Comparison of ENCODE assay signal across 2 cellular contexts in the genomic region with DNA sequence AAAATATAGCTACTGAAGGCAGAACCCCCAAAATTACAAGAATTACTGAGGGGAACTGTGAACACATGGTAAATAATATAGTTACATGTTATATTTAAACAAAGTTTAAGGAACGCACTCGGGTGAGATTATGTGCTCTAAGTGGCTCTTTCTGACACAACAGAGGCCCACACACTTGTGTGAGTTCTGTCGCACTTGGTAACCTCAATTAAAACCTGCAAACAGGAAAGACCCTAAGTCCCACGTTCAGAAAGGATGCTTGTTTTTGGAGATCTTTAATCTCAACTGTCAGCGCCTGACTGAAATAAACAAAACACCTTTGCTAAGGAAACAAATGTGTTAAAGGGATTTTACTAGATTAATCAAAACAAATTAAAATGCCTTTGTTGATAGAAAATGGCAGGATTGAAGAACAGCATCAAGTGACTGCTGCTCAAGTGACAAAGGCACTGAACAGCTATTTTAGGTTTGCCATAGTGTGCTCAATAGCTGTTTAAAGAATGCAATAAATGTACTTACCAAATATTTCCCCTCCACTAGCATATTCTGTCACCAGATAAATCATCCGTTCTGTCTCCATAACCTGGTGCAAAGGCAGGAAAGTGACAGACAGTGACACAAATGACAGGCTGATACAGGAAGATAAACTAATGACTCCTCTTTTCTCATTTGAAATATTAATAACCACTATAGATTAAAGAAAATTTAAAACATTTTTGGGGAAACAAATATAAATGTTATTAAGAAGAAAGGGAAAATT.
TF ChIP-seq lines count a peak whose summit lies in the region.

No MANE protein-coding gene starts in this region.

TF ChIP-seq in HEK293T, 16 proteins besides CTCF, POLR2A, EP300 and RAD21 (continued from another document):
- no peak for TF ChIP-seq FOXM1 (IDR thresholded peaks at IDR 0.05; ENCODE audit: borderline replicate concordance)
- TF ChIP-seq ARNT (IDR thresholded peaks at IDR 0.05) = no peak
- no peak for TF ChIP-seq BHLHE40 (IDR thresholded peaks at IDR 0.05; ENCODE audit: borderline replicate concordance)

TF ChIP-seq in K562, 482 proteins besides CTCF, POLR2A, EP300 and RAD21 (continued from another document):
- TF ChIP-seq ZNF12 (CRISPR knock-in tag; IDR thresholded peaks at IDR 0.05) (no peak), ZNF79 (CRISPR knock-in tag; IDR thresholded peaks at IDR 0.05; ENCODE audit: low read depth) (no peak), SRSF7 (optimal IDR thresholded peaks at IDR 0.05; ENCODE audit: low read depth, low read length) (no peak), ASH1L (IDR thresholded peaks at IDR 0.05; ENCODE audit: borderline replicate concordance, low read depth, partially characterized antibody) (no peak), JUN (IDR thresholded peaks at IDR 0.05; ENCODE audit: borderline replicate concordance, low read depth, low read length) (no peak), JUN (CRISPR knock-in tag; IDR thresholded peaks at IDR 0.05; ENCODE audit: borderline replicate concordance) (no peak), ZC3H8 (IDR thresholded peaks at IDR 0.05) (no peak), RNF2 (IDR thresholded peaks at IDR 0.05) (no peak), CBX1 (IDR thresholded peaks at IDR 0.05; ENCODE audit: low read depth) (no peak), POLR2AphosphoS2 (IDR thresholded peaks at IDR 0.05; ENCODE audit: low read length) (no peak), NCOR1 (IDR thresholded peaks at IDR 0.05) (no peak), KLF16 (IDR thresholded peaks at IDR 0.05) (no peak), HEY1 (CRISPR knock-in tag; IDR thresholded peaks at IDR 0.05; ENCODE audit: borderline replicate concordance) (no peak), BRD9 (IDR thresholded peaks at IDR 0.05; ENCODE audit: low read depth, partially characterized antibody) (no peak)
- TF ChIP-seq, protein P1, sequence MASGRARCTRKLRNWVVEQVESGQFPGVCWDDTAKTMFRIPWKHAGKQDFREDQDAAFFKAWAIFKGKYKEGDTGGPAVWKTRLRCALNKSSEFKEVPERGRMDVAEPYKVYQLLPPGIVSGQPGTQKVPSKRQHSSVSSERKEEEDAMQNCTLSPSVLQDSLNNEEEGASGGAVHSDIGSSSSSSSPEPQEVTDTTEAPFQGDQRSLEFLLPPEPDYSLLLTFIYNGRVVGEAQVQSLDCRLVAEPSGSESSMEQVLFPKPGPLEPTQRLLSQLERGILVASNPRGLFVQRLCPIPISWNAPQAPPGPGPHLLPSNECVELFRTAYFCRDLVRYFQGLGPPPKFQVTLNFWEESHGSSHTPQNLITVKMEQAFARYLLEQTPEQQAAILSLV (tag; IDR thresholded peaks at IDR 0.05) = no peak
- TF ChIP-seq, protein P2, sequence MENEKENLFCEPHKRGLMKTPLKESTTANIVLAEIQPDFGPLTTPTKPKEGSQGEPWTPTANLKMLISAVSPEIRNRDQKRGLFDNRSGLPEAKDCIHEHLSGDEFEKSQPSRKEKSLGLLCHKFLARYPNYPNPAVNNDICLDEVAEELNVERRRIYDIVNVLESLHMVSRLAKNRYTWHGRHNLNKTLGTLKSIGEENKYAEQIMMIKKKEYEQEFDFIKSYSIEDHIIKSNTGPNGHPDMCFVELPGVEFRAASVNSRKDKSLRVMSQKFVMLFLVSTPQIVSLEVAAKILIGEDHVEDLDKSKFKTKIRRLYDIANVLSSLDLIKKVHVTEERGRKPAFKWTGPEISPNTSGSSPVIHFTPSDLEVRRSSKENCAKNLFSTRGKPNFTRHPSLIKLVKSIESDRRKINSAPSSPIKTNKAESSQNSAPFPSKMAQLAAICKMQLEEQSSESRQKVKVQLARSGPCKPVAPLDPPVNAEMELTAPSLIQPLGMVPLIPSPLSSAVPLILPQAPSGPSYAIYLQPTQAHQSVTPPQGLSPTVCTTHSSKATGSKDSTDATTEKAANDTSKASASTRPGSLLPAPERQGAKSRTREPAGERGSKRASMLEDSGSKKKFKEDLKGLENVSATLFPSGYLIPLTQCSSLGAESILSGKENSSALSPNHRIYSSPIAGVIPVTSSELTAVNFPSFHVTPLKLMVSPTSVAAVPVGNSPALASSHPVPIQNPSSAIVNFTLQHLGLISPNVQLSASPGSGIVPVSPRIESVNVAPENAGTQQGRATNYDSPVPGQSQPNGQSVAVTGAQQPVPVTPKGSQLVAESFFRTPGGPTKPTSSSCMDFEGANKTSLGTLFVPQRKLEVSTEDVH (IDR thresholded peaks at IDR 0.05; ENCODE audit: low read depth, partially characterized antibody) = no peak
- TF ChIP-seq, protein P3, sequence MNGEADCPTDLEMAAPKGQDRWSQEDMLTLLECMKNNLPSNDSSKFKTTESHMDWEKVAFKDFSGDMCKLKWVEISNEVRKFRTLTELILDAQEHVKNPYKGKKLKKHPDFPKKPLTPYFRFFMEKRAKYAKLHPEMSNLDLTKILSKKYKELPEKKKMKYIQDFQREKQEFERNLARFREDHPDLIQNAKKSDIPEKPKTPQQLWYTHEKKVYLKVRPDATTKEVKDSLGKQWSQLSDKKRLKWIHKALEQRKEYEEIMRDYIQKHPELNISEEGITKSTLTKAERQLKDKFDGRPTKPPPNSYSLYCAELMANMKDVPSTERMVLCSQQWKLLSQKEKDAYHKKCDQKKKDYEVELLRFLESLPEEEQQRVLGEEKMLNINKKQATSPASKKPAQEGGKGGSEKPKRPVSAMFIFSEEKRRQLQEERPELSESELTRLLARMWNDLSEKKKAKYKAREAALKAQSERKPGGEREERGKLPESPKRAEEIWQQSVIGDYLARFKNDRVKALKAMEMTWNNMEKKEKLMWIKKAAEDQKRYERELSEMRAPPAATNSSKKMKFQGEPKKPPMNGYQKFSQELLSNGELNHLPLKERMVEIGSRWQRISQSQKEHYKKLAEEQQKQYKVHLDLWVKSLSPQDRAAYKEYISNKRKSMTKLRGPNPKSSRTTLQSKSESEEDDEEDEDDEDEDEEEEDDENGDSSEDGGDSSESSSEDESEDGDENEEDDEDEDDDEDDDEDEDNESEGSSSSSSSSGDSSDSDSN (IDR thresholded peaks at IDR 0.05; ENCODE audit: borderline replicate concordance in 1 of 2, low read depth in 2 of 2, low read length in 2 of 2) = no peak
- TF ChIP-seq, protein P4, sequence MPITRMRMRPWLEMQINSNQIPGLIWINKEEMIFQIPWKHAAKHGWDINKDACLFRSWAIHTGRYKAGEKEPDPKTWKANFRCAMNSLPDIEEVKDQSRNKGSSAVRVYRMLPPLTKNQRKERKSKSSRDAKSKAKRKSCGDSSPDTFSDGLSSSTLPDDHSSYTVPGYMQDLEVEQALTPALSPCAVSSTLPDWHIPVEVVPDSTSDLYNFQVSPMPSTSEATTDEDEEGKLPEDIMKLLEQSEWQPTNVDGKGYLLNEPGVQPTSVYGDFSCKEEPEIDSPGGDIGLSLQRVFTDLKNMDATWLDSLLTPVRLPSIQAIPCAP (CRISPR knock-in tag; IDR thresholded peaks at IDR 0.05; ENCODE audit: borderline replicate concordance) = no peak
- TF ChIP-seq, protein P5, sequence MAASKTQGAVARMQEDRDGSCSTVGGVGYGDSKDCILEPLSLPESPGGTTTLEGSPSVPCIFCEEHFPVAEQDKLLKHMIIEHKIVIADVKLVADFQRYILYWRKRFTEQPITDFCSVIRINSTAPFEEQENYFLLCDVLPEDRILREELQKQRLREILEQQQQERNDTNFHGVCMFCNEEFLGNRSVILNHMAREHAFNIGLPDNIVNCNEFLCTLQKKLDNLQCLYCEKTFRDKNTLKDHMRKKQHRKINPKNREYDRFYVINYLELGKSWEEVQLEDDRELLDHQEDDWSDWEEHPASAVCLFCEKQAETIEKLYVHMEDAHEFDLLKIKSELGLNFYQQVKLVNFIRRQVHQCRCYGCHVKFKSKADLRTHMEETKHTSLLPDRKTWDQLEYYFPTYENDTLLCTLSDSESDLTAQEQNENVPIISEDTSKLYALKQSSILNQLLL (CRISPR knock-in tag; IDR thresholded peaks at IDR 0.05; ENCODE audit: borderline replicate concordance) = no peak
